Comparison of ENCODE assay signal across 12 cellular contexts in the genomic region with DNA sequence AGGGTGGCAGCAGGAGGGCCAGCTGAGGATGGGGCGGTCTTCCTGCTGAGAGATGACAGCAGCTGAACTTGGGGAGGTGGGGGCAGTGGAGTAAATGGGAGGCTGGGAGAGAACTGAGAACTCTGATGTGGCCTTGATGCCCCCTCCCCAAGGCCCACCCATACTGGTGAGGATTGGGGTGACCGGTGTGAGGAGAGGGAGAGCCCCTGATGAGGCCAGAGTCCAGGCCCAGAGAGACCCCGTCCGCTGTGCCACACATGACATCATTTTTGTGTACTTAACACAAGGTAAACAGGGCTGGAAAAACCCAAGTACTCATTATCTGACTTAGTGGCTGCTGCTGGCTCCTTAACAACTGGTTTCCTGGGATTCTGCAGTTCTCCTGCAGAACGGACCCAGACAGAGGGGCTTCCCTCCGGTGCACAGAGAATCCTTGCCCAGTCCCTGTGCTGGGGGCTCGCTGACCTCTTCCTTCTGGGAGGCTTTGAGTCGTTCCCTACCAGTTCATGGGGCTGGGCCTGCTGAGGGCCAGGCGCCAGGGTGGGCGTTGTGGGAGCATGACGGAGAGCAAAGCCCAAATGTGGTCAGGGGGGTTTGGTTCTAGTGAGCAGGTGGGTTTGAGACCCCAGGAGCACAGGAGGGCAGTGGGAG.
DNase-seq lines count a peak whose midpoint lies in the region; ATAC-seq, FAIRE-seq and TF ChIP-seq lines count a peak whose summit lies in the region.
"Had no signal": no experiment of that assay in that cellular context is flagged by ENCODE, and none has a peak within 500 bp of the region (broad histone marks: within the 10 kb centered on the region; RNA-seq: fewer than 3 reads in every experiment).

No MANE protein-coding gene starts in this region.

- H3K4me3 ChIP-seq in bronchial epithelial cell (ENCODE audit: low read depth, low read length), result no peak overlapping the region
- H3K4me3 ChIP-seq in osteoblast (ENCODE audit: insufficient read depth, low read length), result no peak overlapping the region
- no peak overlapping the region for H3K4me3 ChIP-seq in CD8-positive, alpha-beta T cell (ENCODE audit: low read depth, low read length)
- H3K4me3 ChIP-seq: mucosa of descending colon, suprapubic skin had no signal

- no peak for FAIRE-seq in bronchial epithelial cell (lab: Jason Lieb, UNC)
- FAIRE-seq: kidney had no signal

- BruUV-seq in Calu3 (replicated peaks; lab: Mats Ljungman, UMichigan), result no TSS peak

- H3K36me3 Mint-ChIP-seq in Calu3 (ENCODE audit: insufficient read depth, unreplicated experiment), result peaks cover 16% of the 10 kb centered on the region
- no peaks in the 10 kb centered on the region for H3K36me3 Mint-ChIP-seq in CD8-positive, alpha-beta T cell
- H3K36me3 Mint-ChIP-seq: activated naive CD8-positive, alpha-beta T cell treated with anti-CD3 and anti-CD28 coated beads, Interleukin-2, amount 10 ng/mL, durations not matched to agents 7 days and 5 days had no signal

- POLR2A ChIA-PET in CD8-positive, alpha-beta T cell (lab: Charles Lee), result no interaction called here

- H3K27ac Mint-ChIP-seq in Calu3 (ENCODE audit: unreplicated experiment), result peak overlapping the region; percentile 70
- no peak overlapping the region for H3K27ac Mint-ChIP-seq in CD8-positive, alpha-beta T cell
- H3K27ac Mint-ChIP-seq: activated naive CD8-positive, alpha-beta T cell treated with anti-CD3 and anti-CD28 coated beads, Interleukin-2, amount 10 ng/mL, durations not matched to agents 7 days and 5 days had no signal

- H4K20me1 ChIP-seq in osteoblast (ENCODE audit: insufficient read depth, low read length), result no peaks in the 10 kb centered on the region

- no peak overlapping the region for H3K4me3 Mint-ChIP-seq in Calu3 (ENCODE audit: low read depth, unreplicated experiment)
- H3K4me3 Mint-ChIP-seq in CD8-positive, alpha-beta T cell, result no peak overlapping the region
- H3K4me3 Mint-ChIP-seq: activated naive CD8-positive, alpha-beta T cell treated with anti-CD3 and anti-CD28 coated beads, Interleukin-2, amount 10 ng/mL, durations not matched to agents 7 days and 5 days had no signal

- intact Hi-C loops in Calu3 (cut with micrococcal nuclease; ENCODE audit: unreplicated experiment), result no loop called here
- intact Hi-C loops in CD8-positive, alpha-beta T cell (cut with DNase I, micrococcal nuclease), result no loop called here

- no peaks in the 10 kb centered on the region for H3K27me3 ChIP-seq in bronchial epithelial cell (ENCODE audit: control insufficient read depth, insufficient read depth, low read length)
- no peaks in the 10 kb centered on the region for H3K27me3 ChIP-seq in osteoblast (ENCODE audit: insufficient read depth, low read length)
- no peaks in the 10 kb centered on the region for H3K27me3 ChIP-seq in CD8-positive, alpha-beta T cell (ENCODE audit: insufficient read depth, low read length)
- H3K27me3 ChIP-seq: suprapubic skin had no signal

- DNase-seq in Calu3, result no peak
- peak; percentile 51 for DNase-seq in NCI-H146 (lab: John Stamatoyannopoulos, UW)
- DNase-seq in bronchial epithelial cell (ENCODE audit: low read depth), result peak; percentile 25
- peak; percentile 67 for DNase-seq in osteoblast (ENCODE audit: insufficient read length, low spot score, missing footprints)
- no peak for DNase-seq in NOMO-1 treated with DMSO at 0.1 percent for 48 hours (lab: John Stamatoyannopoulos, UW; ENCODE audit: unreplicated experiment)
- no peak for DNase-seq in CD8-positive, alpha-beta T cell
- DNase-seq: activated naive CD8-positive, alpha-beta T cell treated with anti-CD3 and anti-CD28 coated beads, Interleukin-2, amount 10 ng/mL, durations not matched to agents 7 days and 5 days; kidney; mucosa of descending colon had no signal

- H2AFZ ChIP-seq in osteoblast (ENCODE audit: low read length), result no peak overlapping the region

- ATAC-seq in HG02763 (IDR thresholded peaks at IDR 0.05; ENCODE audit: unreplicated experiment) (no peak), GM19397 (IDR thresholded peaks at IDR 0.05; ENCODE audit: unreplicated experiment) (no peak)
- ATAC-seq in CD8-positive, alpha-beta T cell, result no peak
- ATAC-seq: mucosa of descending colon had no signal

- no peak overlapping the region for H3K4me2 ChIP-seq in osteoblast (ENCODE audit: insufficient read depth, low read length)

- H3K9me3 ChIP-seq in osteoblast (ENCODE audit: low read depth, low read length), result no peaks in the 10 kb centered on the region
- no peaks in the 10 kb centered on the region for H3K9me3 ChIP-seq in CD8-positive, alpha-beta T cell (ENCODE audit: low read length)
- H3K9me3 ChIP-seq: mucosa of descending colon, suprapubic skin had no signal

- H3K79me2 ChIP-seq in osteoblast (ENCODE audit: insufficient read depth, low read length), result peaks cover 24% of the 10 kb centered on the region

- peak overlapping the region; percentile 37 for H3K27ac ChIP-seq in osteoblast (ENCODE audit: low read depth, low read length)
- no peak overlapping the region for H3K27ac ChIP-seq in CD8-positive, alpha-beta T cell (ENCODE audit: low read depth, low read length)
- H3K27ac ChIP-seq: suprapubic skin had no signal

- no peaks in the 10 kb centered on the region for H3K36me3 ChIP-seq in bronchial epithelial cell (ENCODE audit: control insufficient read depth, insufficient read depth, low read length)
- H3K36me3 ChIP-seq in osteoblast (ENCODE audit: insufficient read depth, low read length), result peaks cover 38% of the 10 kb centered on the region
- H3K36me3 ChIP-seq in CD8-positive, alpha-beta T cell (ENCODE audit: insufficient read depth, low read length), result no peaks in the 10 kb centered on the region
- H3K36me3 ChIP-seq: suprapubic skin had no signal

- H3K9me3 Mint-ChIP-seq in Calu3 (ENCODE audit: low read depth, unreplicated experiment), result no peaks in the 10 kb centered on the region
- H3K9me3 Mint-ChIP-seq in CD8-positive, alpha-beta T cell, result no peaks in the 10 kb centered on the region
- H3K9me3 Mint-ChIP-seq: activated naive CD8-positive, alpha-beta T cell treated with anti-CD3 and anti-CD28 coated beads, Interleukin-2, amount 10 ng/mL, durations not matched to agents 7 days and 5 days had no signal

- H3K27me3 Mint-ChIP-seq in Calu3 (ENCODE audit: unreplicated experiment), result no peaks in the 10 kb centered on the region
- no peaks in the 10 kb centered on the region for H3K27me3 Mint-ChIP-seq in CD8-positive, alpha-beta T cell (ENCODE audit: low read depth)
- H3K27me3 Mint-ChIP-seq: activated naive CD8-positive, alpha-beta T cell treated with anti-CD3 and anti-CD28 coated beads, Interleukin-2, amount 10 ng/mL, durations not matched to agents 7 days and 5 days had no signal

- H3K4me1 ChIP-seq in osteoblast (ENCODE audit: insufficient read depth, low read length), result peaks cover 54% of the 10 kb centered on the region
- no peaks in the 10 kb centered on the region for H3K4me1 ChIP-seq in CD8-positive, alpha-beta T cell (ENCODE audit: insufficient read depth, low read length)

- no peak for TF ChIP-seq CTCF in Calu3 (IDR thresholded peaks at IDR 0.05; ENCODE audit: unreplicated experiment)
- TF ChIP-seq CTCF in bronchial epithelial cell (IDR thresholded peaks at IDR 0.05; ENCODE audit: insufficient read depth, low read length, severe bottlenecking), result no peak
- no peak for TF ChIP-seq CTCF in osteoblast (IDR thresholded peaks at IDR 0.05; ENCODE audit: extremely low read depth, low read depth, low read length)
- no peak for TF ChIP-seq CTCF in CD8-positive, alpha-beta T cell (IDR thresholded peaks at IDR 0.05)

- CTCF ChIA-PET in Calu3 (lab: Charles Lee), result no interaction called here
- CTCF ChIA-PET in CD8-positive, alpha-beta T cell (lab: Charles Lee), result no interaction called here

- peaks cover 41% of the 10 kb centered on the region for H3K4me1 Mint-ChIP-seq in Calu3 (ENCODE audit: low read depth, unreplicated experiment)
- no peaks in the 10 kb centered on the region for H3K4me1 Mint-ChIP-seq in CD8-positive, alpha-beta T cell (ENCODE audit: low read depth)

Comparison
In these comparisons a context has a peak if more than half of its experiments do, and no peak if none do; other contexts are left out.
1. DNase-seq: peak in NCI-H146 (single experiment), bronchial epithelial cell (single experiment) and osteoblast (single experiment); none in Calu3 (single experiment), NOMO-1 treated with DMSO at 0.1 percent for 48 hours (single experiment) and CD8-positive, alpha-beta T cell (0 of 7).